9 cellular contexts compared by ENCODE assay signal in genomic region chr1:161374373-161374772, GRCh38. TPM values are rescaled to one million over a fixed set of nuclear protein-coding genes. Genes with fewer than 3 reads are reported as not detected.
DNase-seq lines count a peak whose midpoint lies in the region; ATAC-seq and TF ChIP-seq lines count a peak whose summit lies in the region.
"Had no signal": no experiment of that assay in that cellular context is flagged by ENCODE, and none has a peak within 500 bp of the region (broad histone marks: within the 10 kb centered on the region; RNA-seq: fewer than 3 reads in every experiment).

No MANE protein-coding gene starts in this region.

- no peaks in the 10 kb centered on the region for H4K20me1 ChIP-seq in neural cell (ENCODE audit: insufficient read depth)

- TF ChIP-seq POLR2A in upper lobe of left lung (IDR thresholded peaks at IDR 0.05): no peak

- H3K9me2 ChIP-seq in neural cell (ENCODE audit: insufficient read depth, low read length): no peaks in the 10 kb centered on the region

- peak; percentile 24 for TF ChIP-seq RAD21 in neural cell (conservative IDR thresholded peaks at IDR 0.05)

- 47 to 62% methylated on average over 2 of the region's 2 CpGs for WGBS in upper lobe of left lung, 2 donors

- H2AFZ ChIP-seq in neural cell (ENCODE audit: low read depth, low read length): no peak overlapping the region

- no peak overlapping the region for H3K4me2 ChIP-seq in neural cell (ENCODE audit: low read length)

- H3K4me3 ChIP-seq in LNCaP clone FGC (ENCODE audit: low read depth, low read length): no peak overlapping the region
- no peak overlapping the region for H3K4me3 ChIP-seq in astrocyte of the spinal cord (ENCODE audit: low read depth, low read length)
- H3K4me3 ChIP-seq in neural cell (ENCODE audit: low read length): no peak overlapping the region
- H3K4me3 ChIP-seq in upper lobe of left lung: no peak overlapping the region
- H3K4me3 ChIP-seq: skin epidermis had no signal

- no peaks in the 10 kb centered on the region for H3K9me3 ChIP-seq in neural cell (ENCODE audit: low read length)
- H3K9me3 ChIP-seq in upper lobe of left lung: no peaks in the 10 kb centered on the region

- no peak overlapping the region for H3K9ac ChIP-seq in neural cell (ENCODE audit: low read length)

- H3K36me3 ChIP-seq in neural cell (ENCODE audit: insufficient read depth, low read length) (no peaks in the 10 kb centered on the region), upper lobe of left lung (no peaks in the 10 kb centered on the region)

- TF ChIP-seq CTCF in LNCaP clone FGC (IDR thresholded peaks at IDR 0.05; ENCODE audit: control insufficient read depth, extremely low read depth, insufficient read depth) (peak; percentile 38; the same call in 1 of the 2 replicates), astrocyte of the spinal cord (IDR thresholded peaks at IDR 0.05; ENCODE audit: low read depth, low read length) (peak; percentile 38), neural cell (IDR thresholded peaks at IDR 0.05; ENCODE audit: poor library complexity, severe bottlenecking) (peak; percentile 34), upper lobe of left lung (IDR thresholded peaks at IDR 0.05) (no peak)

- no peaks in the 10 kb centered on the region for H3K79me2 ChIP-seq in neural cell (replicated peaks; ENCODE audit: insufficient read depth, low read length)

- ATAC-seq in upper lobe of left lung (ENCODE audit: low FRiP score in 2 of 2) (no peak), HG02610 (IDR thresholded peaks at IDR 0.05; ENCODE audit: unreplicated experiment) (no peak)

- no peaks in the 10 kb centered on the region for H3K4me1 ChIP-seq in upper lobe of left lung

- TF ChIP-seq EP300 in neural cell (conservative IDR thresholded peaks at IDR 0.05; ENCODE audit: poor library complexity, severe bottlenecking): no peak
- TF ChIP-seq EP300 in upper lobe of left lung (IDR thresholded peaks at IDR 0.05): no peak

- DNase-seq in GF-D8 (lab: John Stamatoyannopoulos, UW) (peak; percentile 16), LNCaP clone FGC (ENCODE audit: low read depth) (no peak), astrocyte of the spinal cord (ENCODE audit: low read depth, low spot score) (no peak), upper lobe of left lung (no peak), ecto neural progenitor cell (ENCODE audit: low spot score) (no peak)
- DNase-seq: effector CD8-positive, alpha-beta T cell had no signal

- no peaks in the 10 kb centered on the region for H3F3A ChIP-seq in neural cell (ENCODE audit: insufficient read depth, low read length, poor library complexity, severe bottlenecking)

- in situ Hi-C loops in astrocyte of the spinal cord (cut with HindIII; ENCODE audit: low sequenced_read_pairs): loop anchor here (25.0 kb wide), 1 partner anchor 162 kb away; the partner anchor contains the start of genes APOA2, FCER1G and NDUFS2

- no peaks in the 10 kb centered on the region for H3K27me3 ChIP-seq in neural cell (ENCODE audit: insufficient read depth, low read depth, low read length)
- H3K27me3 ChIP-seq in upper lobe of left lung: no peaks in the 10 kb centered on the region

- no peak overlapping the region for H3K27ac ChIP-seq in neural cell (ENCODE audit: low read length)
- H3K27ac ChIP-seq in upper lobe of left lung: no peak overlapping the region
- H3K27ac ChIP-seq: skin epidermis had no signal

TF ChIP-seq in neural cell, 6 proteins besides CTCF, POLR2A, EP300 and RAD21:
- peak; percentile 19 for TF ChIP-seq SMC3 (conservative IDR thresholded peaks at IDR 0.05; ENCODE audit: poor library complexity)
- TF ChIP-seq MXI1 (conservative IDR thresholded peaks at IDR 0.05; ENCODE audit: poor library complexity, severe bottlenecking): no peak

RNA-seq across cellular contexts. Expression of gene CFAP126, which starts 6.7 kb away (rescaled TPM):
- polyA plus RNA-seq in neural cell: not detected in 2 replicates
- polyA minus RNA-seq in neural cell: not detected in 2 replicates
- 1 to 10 TPM in 4 of 6 donors, under 1 TPM in 1, not detected in 1; 0.37 to 9.5 (median 4.0) TPM for total RNA-seq in upper lobe of left lung

Comparison
In these comparisons a context has a peak if more than half of its experiments do, and no peak if none do; other contexts are left out.
1. CTCF ChIP-seq: peak in LNCaP clone FGC (single experiment), astrocyte of the spinal cord (single experiment) and neural cell (single experiment); none in upper lobe of left lung (0 of 6).